ENCODE assay signal across 1 cellular context in genomic region chr1:94989398-94989797, GRCh38.
TF ChIP-seq lines count a peak whose summit lies in the region.

No MANE protein-coding gene starts in this region.

TF ChIP-seq in liver, 16 proteins besides CTCF, POLR2A, EP300 and RAD21:
- TF ChIP-seq REST (IDR thresholded peaks at IDR 0.05) (peak; percentile 64), JUND (IDR thresholded peaks at IDR 0.05) (no peak), HNF4A (conservative IDR thresholded peaks at IDR 0.05) (peak in 1 of 2 donors; percentile 22)
